8 cellular contexts compared by ENCODE assay signal in genomic region chr9:4984571-4985375, GRCh38. TPM values are rescaled to one million over a fixed set of nuclear protein-coding genes. Genes with fewer than 3 reads are reported as not detected.
DNase-seq lines count a peak whose midpoint lies in the region; ATAC-seq and TF ChIP-seq lines count a peak whose summit lies in the region.

JAK2 (plus strand) TSS chr9:4985272; CDS start chr9:5021988, 36,716 bp downstream.

- H3K79me1 ChIP-seq in neuronal stem cell (ENCODE audit: low read depth, low read length) = no peaks in the 10 kb centered on the region

- H3K4me1 ChIP-seq in Karpas-422 (ENCODE audit: low read length) (peaks cover 38% of the 10 kb centered on the region), neuronal stem cell (ENCODE audit: control insufficient read depth in 2 of 2, insufficient read depth in 1 of 2, low read depth in 1 of 2, low read length in 2 of 2) (peaks cover 1 to 9% of the 10 kb centered on the region in 2 donors)

- H2AFZ ChIP-seq in Karpas-422 (ENCODE audit: low read length) = peak within 1 kb of the TSS; percentile 96
- peak within 1 kb of the TSS; percentile 95 for H2AFZ ChIP-seq in neuronal stem cell (ENCODE audit: low read length)

- ATAC-seq in GM21825 (IDR thresholded peaks at IDR 0.05; ENCODE audit: unreplicated experiment) = peak; percentile 67

- peak within 1 kb of the TSS; percentile 25 for H2BK12ac ChIP-seq in neuronal stem cell (ENCODE audit: low read length)

- no peaks in the 10 kb centered on the region for H4K20me1 ChIP-seq in Karpas-422 (ENCODE audit: insufficient read depth, low read depth, low read length)

- peak within 1 kb of the TSS; percentile 99 for H3K23ac ChIP-seq in neuronal stem cell (ENCODE audit: low read depth, low read length, poor library complexity)

- peak within 1 kb of the TSS; percentile 89 for H2BK5ac ChIP-seq in neuronal stem cell (ENCODE audit: low read length)

- H4K91ac ChIP-seq in neuronal stem cell (ENCODE audit: low read depth, low read length, poor library complexity) = no peak within 1 kb of the TSS

- H3K9me3 ChIP-seq in Karpas-422 (ENCODE audit: low read length) (no peaks in the 10 kb centered on the region), neuronal stem cell (replicated peaks in 1 of 2; ENCODE audit: control insufficient read depth in 2 of 2, insufficient read depth in 1 of 2, low read depth in 1 of 2, low read length in 2 of 2) (no peaks in the 10 kb centered on the region)

- peak within 1 kb of the TSS; percentile 84 for H3K4me2 ChIP-seq in Karpas-422 (ENCODE audit: low read depth, low read length, poor library complexity, severe bottlenecking)
- peak within 1 kb of the TSS; percentile 87 for H3K4me2 ChIP-seq in neuronal stem cell (ENCODE audit: insufficient read depth, low read length, poor library complexity, severe bottlenecking)

- peak within 1 kb of the TSS; percentile 3 for H3K4ac ChIP-seq in neuronal stem cell (ENCODE audit: low read length)

- TF ChIP-seq CTCF in foreskin fibroblast (IDR thresholded peaks at IDR 0.05; ENCODE audit: low read depth, low read length) = peak; percentile 31
- TF ChIP-seq CTCF in subcutaneous adipose tissue (IDR thresholded peaks at IDR 0.05; ENCODE audit: low read depth) = no peak

- no peaks in the 10 kb centered on the region for H3K36me3 ChIP-seq in Karpas-422 (ENCODE audit: insufficient read depth, low read length)
- no peaks in the 10 kb centered on the region for H3K36me3 ChIP-seq in neuronal stem cell (replicated peaks in 1 of 2; ENCODE audit: control insufficient read depth in 2 of 2, insufficient read depth in 2 of 2, low read length in 2 of 2)

- no peak within 1 kb of the TSS for H4K8ac ChIP-seq in neuronal stem cell (ENCODE audit: low read depth, low read length)

- H3K27ac ChIP-seq in Karpas-422 (ENCODE audit: low read length) = peak within 1 kb of the TSS; percentile 75
- peak within 1 kb of the TSS; percentile 88 for H3K27ac ChIP-seq in neuronal stem cell (replicated peaks; ENCODE audit: low read length)

- whole genome bisulfite sequencing in neuronal stem cell (ENCODE audit: extremely low coverage in 2 of 2, insufficient read length in 2 of 2, insufficient replicate concordance in 1 of 2), 2 donors = no CpG with 5 or more reads among the region's 88 CpGs

- H3K18ac ChIP-seq in neuronal stem cell (ENCODE audit: low read length) = peak within 1 kb of the TSS; percentile 96

- peak within 1 kb of the TSS; percentile 46 for H2BK15ac ChIP-seq in neuronal stem cell (ENCODE audit: low read length)

- H3K27me3 ChIP-seq in Karpas-422 (ENCODE audit: low read length) (no peaks in the 10 kb centered on the region), neuronal stem cell (ENCODE audit: control insufficient read depth in 3 of 3, insufficient read depth in 3 of 3, low read depth in 1 of 3, low read length in 3 of 3) (peaks cover 0 to 2% (median 0%) of the 10 kb centered on the region in 3 experiments)

- H3K79me2 ChIP-seq in Karpas-422 (ENCODE audit: low read length) = peaks cover 32% of the 10 kb centered on the region

- DNase-seq in EL (peak; percentile 96), Karpas-422 (peak; percentile 95), SHP77 (lab: John Stamatoyannopoulos, UW) (peak; percentile 70 to 71), foreskin fibroblast (peak; percentile 92 to 97), neuronal stem cell (ENCODE audit: low spot score) (peak; percentile 81)
- DNase-seq in activated effector memory CD4-positive, alpha-beta T cell treated with anti-CD3 and anti-CD28 coated beads, Interleukin-2, amount 50 U/mL, for 16 hours = peak; percentile 92

- H3K4me3 ChIP-seq in Karpas-422 (ENCODE audit: low read length) (peak within 1 kb of the TSS; percentile 79), foreskin fibroblast (ENCODE audit: low read depth in 1 of 2, low read length in 2 of 2) (peak within 1 kb of the TSS; percentile 75 to 76), neuronal stem cell (ENCODE audit: low read length in 2 of 2) (peak within 1 kb of the TSS; percentile 64 to 83)

- H3K9me2 ChIP-seq in Karpas-422 (replicated peaks; ENCODE audit: insufficient read depth, low read length) = no peaks in the 10 kb centered on the region

- H3K9ac ChIP-seq in Karpas-422 (ENCODE audit: low read length) = peak within 1 kb of the TSS; percentile 82
- H3K9ac ChIP-seq in neuronal stem cell (ENCODE audit: low read depth, low read length, poor library complexity) = peak within 1 kb of the TSS; percentile 93

- H2AK5ac ChIP-seq in neuronal stem cell (ENCODE audit: low read depth, low read length) = no peak within 1 kb of the TSS

- H3K14ac ChIP-seq in neuronal stem cell (ENCODE audit: low read length) = peak within 1 kb of the TSS; percentile 75

- peak within 1 kb of the TSS; percentile 51 for H2BK120ac ChIP-seq in neuronal stem cell (ENCODE audit: low read depth, low read length)

RNA-seq across cellular contexts. Expression of gene JAK2, which starts in this region (rescaled TPM):
- 7.0 and 9.6 TPM in 2 replicates for total RNA-seq in Karpas-422 (2014; rRNA removed; shearing (Covaris generic); ENCODE audit: low replicate concordance)
- polyA plus RNA-seq in neuronal stem cell (2013, experiment 1 of 2) = 1.5 TPM
- polyA plus RNA-seq in neuronal stem cell (2013, experiment 2 of 2) = 1.4 TPM
- total RNA-seq in subcutaneous adipose tissue = 10 to 100 TPM; 60.7 to 71.7 (median 63.8) TPM

Comparison
In these comparisons a context has a peak if more than half of its experiments do, and no peak if none do; other contexts are left out.
1. Peak in every context shown above with its lines: DNase-seq, ATAC-seq, H3K4me3 ChIP-seq and H3K27ac ChIP-seq.